In the genomic region with DNA sequence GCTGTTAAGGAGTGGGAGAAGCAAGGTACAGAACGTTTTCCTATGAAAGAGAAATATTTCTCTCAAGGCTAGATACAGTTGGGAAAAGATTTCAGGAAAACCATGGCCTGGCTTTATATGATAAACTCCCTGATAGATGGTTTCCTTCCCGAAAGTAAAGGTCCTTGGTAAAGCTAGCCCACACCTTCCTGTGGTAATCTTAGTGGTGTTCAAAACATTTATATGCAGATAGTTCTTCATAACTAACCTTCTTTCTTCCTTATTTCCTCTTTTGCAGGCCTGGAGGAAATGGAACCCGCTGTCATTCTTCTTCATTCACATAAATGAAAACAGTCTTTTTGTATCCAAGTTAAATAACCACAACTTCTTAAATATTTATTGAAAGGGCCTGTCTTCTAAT, we compare ENCODE assay signal across 23 cellular contexts.
"Had no signal": no experiment of that assay in that cellular context is flagged by ENCODE, and none has a peak within 500 bp of the region (broad histone marks: within the 10 kb centered on the region; RNA-seq: fewer than 3 reads in every experiment).

No MANE protein-coding gene starts in this region.

- H3K9me3 ChIP-seq: ovary, prostate gland, right lobe of liver, testis, upper lobe of right lung, vagina had no signal

- H3K4me1 ChIP-seq: foreskin keratinocyte, neural progenitor cell, prostate gland, right lobe of liver, testis, tibial nerve, upper lobe of right lung, vagina had no signal

- DNase-seq: cortex of kidney; effector memory CD8-positive, alpha-beta T cell; foreskin keratinocyte; left colon; left ventricle myocardium superior; mesenchymal stem cell; midbrain; nucleus accumbens; ovary; retina; right lobe of liver; stimulated activated CD4-positive, alpha-beta T cell treated with anti-CD3 and anti-CD28 coated beads, Interleukin-2, amount 100 ng/mL, for 24 hours; stimulated activated CD4-positive, alpha-beta T cell treated with anti-CD3 and anti-CD28 coated beads, Interleukin-4, amount 100 ng/mL, for 4 hours; stimulated activated naive B cell treated with anti-CD40 and anti-IgM and Interleukin-4, amounts not matched to agents 10 μg/mL and 1 μg/mL and 100 μg/mL, for 72 hours; stimulated activated naive CD8-positive, alpha-beta T cell treated with anti-CD3 and anti-CD28 coated beads, Interleukin-15, amount 100 ng/mL, for 72 hours; testis; upper lobe of right lung had no signal

- H3K27ac ChIP-seq: foreskin keratinocyte, hepatocyte, neural progenitor cell, ovary, prostate gland, right lobe of liver, testis, tibial nerve, upper lobe of right lung, vagina had no signal

- H3K36me3 ChIP-seq: neural progenitor cell, ovary, prostate gland, right lobe of liver, tibial nerve, upper lobe of right lung, vagina had no signal

- H3K4me3 ChIP-seq: hepatocyte, lung, neural progenitor cell, ovary, prostate gland, right lobe of liver, testis, tibial nerve, upper lobe of right lung, vagina had no signal

- H3K27me3 ChIP-seq: foreskin keratinocyte, hepatocyte, neural progenitor cell, ovary, right lobe of liver, testis, tibial nerve, upper lobe of right lung, vagina had no signal
